In the genomic region with DNA sequence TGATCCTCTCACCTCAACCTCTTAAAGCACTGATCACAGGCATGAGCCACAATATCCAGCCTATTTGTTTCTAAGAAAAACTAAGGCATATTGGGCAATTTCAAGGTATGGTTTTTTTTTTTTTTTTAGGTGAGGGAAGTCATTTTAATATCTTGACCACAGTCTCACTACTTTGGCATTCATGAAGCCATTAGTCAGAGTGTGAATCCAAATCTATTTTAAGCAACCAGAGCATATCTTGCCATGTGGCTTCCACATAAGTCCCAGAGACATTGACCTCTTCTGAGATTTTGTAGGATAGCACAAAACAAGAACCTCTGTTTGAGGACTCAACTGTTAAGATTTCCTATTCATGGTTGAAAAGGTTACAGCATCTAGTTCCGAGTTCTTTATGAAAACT, we compare ENCODE assay signal across 1 cellular context.
TF ChIP-seq lines count a peak whose summit lies in the region.

No MANE protein-coding gene starts in this region.

TF ChIP-seq in GM23338, 12 proteins besides CTCF, POLR2A, EP300 and RAD21 (continued from another document):
- TF ChIP-seq, protein P1, sequence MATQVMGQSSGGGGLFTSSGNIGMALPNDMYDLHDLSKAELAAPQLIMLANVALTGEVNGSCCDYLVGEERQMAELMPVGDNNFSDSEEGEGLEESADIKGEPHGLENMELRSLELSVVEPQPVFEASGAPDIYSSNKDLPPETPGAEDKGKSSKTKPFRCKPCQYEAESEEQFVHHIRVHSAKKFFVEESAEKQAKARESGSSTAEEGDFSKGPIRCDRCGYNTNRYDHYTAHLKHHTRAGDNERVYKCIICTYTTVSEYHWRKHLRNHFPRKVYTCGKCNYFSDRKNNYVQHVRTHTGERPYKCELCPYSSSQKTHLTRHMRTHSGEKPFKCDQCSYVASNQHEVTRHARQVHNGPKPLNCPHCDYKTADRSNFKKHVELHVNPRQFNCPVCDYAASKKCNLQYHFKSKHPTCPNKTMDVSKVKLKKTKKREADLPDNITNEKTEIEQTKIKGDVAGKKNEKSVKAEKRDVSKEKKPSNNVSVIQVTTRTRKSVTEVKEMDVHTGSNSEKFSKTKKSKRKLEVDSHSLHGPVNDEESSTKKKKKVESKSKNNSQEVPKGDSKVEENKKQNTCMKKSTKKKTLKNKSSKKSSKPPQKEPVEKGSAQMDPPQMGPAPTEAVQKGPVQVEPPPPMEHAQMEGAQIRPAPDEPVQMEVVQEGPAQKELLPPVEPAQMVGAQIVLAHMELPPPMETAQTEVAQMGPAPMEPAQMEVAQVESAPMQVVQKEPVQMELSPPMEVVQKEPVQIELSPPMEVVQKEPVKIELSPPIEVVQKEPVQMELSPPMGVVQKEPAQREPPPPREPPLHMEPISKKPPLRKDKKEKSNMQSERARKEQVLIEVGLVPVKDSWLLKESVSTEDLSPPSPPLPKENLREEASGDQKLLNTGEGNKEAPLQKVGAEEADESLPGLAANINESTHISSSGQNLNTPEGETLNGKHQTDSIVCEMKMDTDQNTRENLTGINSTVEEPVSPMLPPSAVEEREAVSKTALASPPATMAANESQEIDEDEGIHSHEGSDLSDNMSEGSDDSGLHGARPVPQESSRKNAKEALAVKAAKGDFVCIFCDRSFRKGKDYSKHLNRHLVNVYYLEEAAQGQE (IDR thresholded peaks at IDR 0.05; ENCODE audit: unreplicated experiment), result no peak
- TF ChIP-seq ZNF331 (CRISPR knock-in tag; IDR thresholded peaks at IDR 0.05; ENCODE audit: low read depth) (no peak), CREB1 (CRISPR knock-in tag; IDR thresholded peaks at IDR 0.05; ENCODE audit: low read depth) (no peak)
- TF ChIP-seq, protein P2, sequence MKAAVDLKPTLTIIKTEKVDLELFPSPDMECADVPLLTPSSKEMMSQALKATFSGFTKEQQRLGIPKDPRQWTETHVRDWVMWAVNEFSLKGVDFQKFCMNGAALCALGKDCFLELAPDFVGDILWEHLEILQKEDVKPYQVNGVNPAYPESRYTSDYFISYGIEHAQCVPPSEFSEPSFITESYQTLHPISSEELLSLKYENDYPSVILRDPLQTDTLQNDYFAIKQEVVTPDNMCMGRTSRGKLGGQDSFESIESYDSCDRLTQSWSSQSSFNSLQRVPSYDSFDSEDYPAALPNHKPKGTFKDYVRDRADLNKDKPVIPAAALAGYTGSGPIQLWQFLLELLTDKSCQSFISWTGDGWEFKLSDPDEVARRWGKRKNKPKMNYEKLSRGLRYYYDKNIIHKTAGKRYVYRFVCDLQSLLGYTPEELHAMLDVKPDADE (IDR thresholded peaks at IDR 0.05), result no peak
